In the genomic region with DNA sequence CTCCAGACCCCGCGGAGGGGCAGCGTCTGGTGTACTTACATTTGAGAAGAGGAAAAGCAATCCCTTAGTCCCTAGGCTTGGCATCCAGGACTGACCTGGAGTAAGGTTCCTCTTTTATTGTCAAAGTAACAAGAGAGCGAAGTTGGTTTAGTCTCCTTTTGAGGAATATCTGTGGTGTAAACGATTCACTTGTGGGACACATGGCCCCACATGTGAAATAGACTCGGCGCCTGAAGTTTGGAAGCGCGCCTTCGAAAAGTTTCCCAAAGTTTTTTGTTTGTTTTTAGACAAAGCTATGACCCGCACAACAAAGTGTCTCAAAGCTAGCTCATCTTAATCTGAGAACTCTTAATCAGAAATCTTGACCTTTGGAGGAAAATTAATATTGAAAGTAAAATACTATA, we compare ENCODE assay signal across 8 cellular contexts. TPM values are rescaled to one million over a fixed set of nuclear protein-coding genes. Genes with fewer than 3 reads are reported as not detected.
A peak's percentile ranks its signal among the peaks of the same experiment; 100 is the strongest.
DNase-seq lines count a peak whose midpoint lies in the region; ATAC-seq, FAIRE-seq and TF ChIP-seq lines count a peak whose summit lies in the region.

No MANE protein-coding gene starts in this region.

- TF ChIP-seq POLR2A in A549 (IDR thresholded peaks at IDR 0.05; ENCODE audit: low read length): no peak
- TF ChIP-seq POLR2A in HCT116 (IDR thresholded peaks at IDR 0.05; ENCODE audit: borderline replicate concordance, extremely low read depth, insufficient read depth, insufficient read length): no peak
- TF ChIP-seq POLR2A in stomach (IDR thresholded peaks at IDR 0.05): no peak
- no peak for TF ChIP-seq POLR2A in GM12891 (IDR thresholded peaks at IDR 0.05; ENCODE audit: low read depth, low read length)

- peak overlapping the region; percentile 89 to 90 for H3K27ac ChIP-seq in A549
- peak overlapping the region; percentile 73 for H3K27ac ChIP-seq in HCT116 (ENCODE audit: low read depth, low read length)
- H3K27ac ChIP-seq in iPS-20b (ENCODE audit: low read length): peak overlapping the region; percentile 91
- H3K27ac ChIP-seq in stomach: peak overlapping the region; percentile 90 to 97 (median 93)

- H3K4me3 Mint-ChIP-seq in activated T-helper 2 cell treated with anti-CD3 and anti-CD28 coated beads, Interferon-gamma antibody, Interleukin-2, Interleukin-4, amounts not matched to agents 10 μg/mL and 5 μg/mL and 100 μg/mL, durations not matched to agents 14 hours and 24 hours and 36 hours (ENCODE audit: low read depth): peak overlapping the region; percentile 95

- RAD21 ChIA-PET in HCT116 (lab: Charles Lee; ENCODE audit: low non-redundant PET in 1 of 2, low total read pairs in 2 of 2, uncharacterized antibody in 2 of 2, unreplicated experiment in 2 of 2): no interaction called here

- H3K4me3 ChIP-seq in A549: peak overlapping the region; percentile 97
- H3K4me3 ChIP-seq in HCT116 (replicated peaks in 1 of 2; ENCODE audit: low read depth in 1 of 2, low read length in 2 of 2): peak overlapping the region; percentile 96
- peak overlapping the region; percentile 95 for H3K4me3 ChIP-seq in iPS-20b (ENCODE audit: low read length)
- peak overlapping the region; percentile 83 to 99 (median 93) for H3K4me3 ChIP-seq in stomach

- no peak; a peak in 1 of 6 replicates for ATAC-seq in A549
- ATAC-seq in HCT116: no peak
- no peak for ATAC-seq in HG02642 (IDR thresholded peaks at IDR 0.05; ENCODE audit: poor library complexity, unreplicated experiment)
- ATAC-seq in HG03460 (IDR thresholded peaks at IDR 0.05; ENCODE audit: unreplicated experiment): no peak

- H3K4me1 Mint-ChIP-seq in activated T-helper 2 cell treated with anti-CD3 and anti-CD28 coated beads, Interferon-gamma antibody, Interleukin-2, Interleukin-4, amounts not matched to agents 10 μg/mL and 5 μg/mL and 100 μg/mL, durations not matched to agents 14 hours and 24 hours and 36 hours (ENCODE audit: low read depth): peaks cover 22% of the 10 kb centered on the region

- H3K79me2 ChIP-seq in HCT116 (ENCODE audit: insufficient read depth, low read length): peaks cover 22% of the 10 kb centered on the region

- no peaks in the 10 kb centered on the region for H3K9me2 ChIP-seq in HCT116 (ENCODE audit: insufficient read depth)

- CTCF ChIA-PET in A549 (lab: Yijun Ruan, JAX) (interaction anchor here (0.7 kb wide), 1 partner anchor 171 kb away, joined by 3 read pairs; no protein-coding TSS in a partner anchor), HCT116 (lab: Charles Lee) (no interaction called here)

- POLR2A ChIA-PET in A549 (lab: Yijun Ruan, JAX): no interaction called here
- POLR2A ChIA-PET in HCT116 (lab: Charles Lee): interaction anchor here (1.0 kb wide), 1 partner anchor 11 kb away, joined by 6 read pairs; no protein-coding TSS in a partner anchor

- no peaks in the 10 kb centered on the region for H3K27me3 ChIP-seq in HCT116 (ENCODE audit: insufficient read depth, low read length)
- no peaks in the 10 kb centered on the region for H3K27me3 ChIP-seq in iPS-20b (ENCODE audit: insufficient read depth, low read length)
- H3K27me3 ChIP-seq in stomach: no peaks in the 10 kb centered on the region

- H3K36me3 Mint-ChIP-seq in activated T-helper 2 cell treated with anti-CD3 and anti-CD28 coated beads, Interferon-gamma antibody, Interleukin-2, Interleukin-4, amounts not matched to agents 10 μg/mL and 5 μg/mL and 100 μg/mL, durations not matched to agents 14 hours and 24 hours and 36 hours (ENCODE audit: low read depth): peaks cover 49% of the 10 kb centered on the region

- peaks cover 11 to 18% of the 10 kb centered on the region in 2 experiments; a peak in 3 of 4 replicates for H3K36me3 ChIP-seq in HCT116 (ENCODE audit: control insufficient read depth in 1 of 2, insufficient read depth in 2 of 2, low read length in 2 of 2)
- H3K36me3 ChIP-seq in iPS-20b (ENCODE audit: insufficient read depth, low read depth, low read length): peaks cover 43% of the 10 kb centered on the region
- H3K36me3 ChIP-seq in stomach: peaks cover 20 to 49% (median 38%) of the 10 kb centered on the region in 4 donors

- H3K4me1 ChIP-seq in A549 (peaks cover 9% of the 10 kb centered on the region; the same call in 2 of the 3 replicates), HCT116 (ENCODE audit: control insufficient read depth in 1 of 2, insufficient read depth in 2 of 2, low read length in 2 of 2) (peaks cover 6 to 14% of the 10 kb centered on the region in 2 experiments), iPS-20b (ENCODE audit: insufficient read depth, low read length) (peaks cover 9% of the 10 kb centered on the region), stomach (peaks cover 7 to 42% (median 25%) of the 10 kb centered on the region in 4 donors)

- no peak for DNase-seq in A549 (ENCODE audit: low read depth in 1 of 2, low spot score in 1 of 2)
- no peak for DNase-seq in HCT116 (ENCODE audit: low read depth, low spot score)
- no peak for DNase-seq in activated T-helper 2 cell treated with anti-CD3 and anti-CD28 coated beads, Interferon-gamma antibody, Interleukin-2, Interleukin-4, amounts not matched to agents 10 μg/mL and 5 μg/mL and 100 μg/mL, durations not matched to agents 14 hours and 24 hours and 36 hours (ENCODE audit: low spot score)
- no peak for DNase-seq in stomach
- DNase-seq in GM12891 (ENCODE audit: insufficient read length, low spot score): no peak

- H3K9me3 Mint-ChIP-seq in activated T-helper 2 cell treated with anti-CD3 and anti-CD28 coated beads, Interferon-gamma antibody, Interleukin-2, Interleukin-4, amounts not matched to agents 10 μg/mL and 5 μg/mL and 100 μg/mL, durations not matched to agents 14 hours and 24 hours and 36 hours: no peaks in the 10 kb centered on the region

- peak overlapping the region; percentile 80 for H3K27ac Mint-ChIP-seq in activated T-helper 2 cell treated with anti-CD3 and anti-CD28 coated beads, Interferon-gamma antibody, Interleukin-2, Interleukin-4, amounts not matched to agents 10 μg/mL and 5 μg/mL and 100 μg/mL, durations not matched to agents 14 hours and 24 hours and 36 hours

- TF ChIP-seq RAD21 in A549 (conservative IDR thresholded peaks at IDR 0.05 in 1 of 2, IDR thresholded peaks at IDR 0.05 in 1 of 2) (no peak), HCT116 (IDR thresholded peaks at IDR 0.05; ENCODE audit: low read depth) (no peak)

- BruUV-seq in HCT116 (replicated peaks; lab: Mats Ljungman, UMichigan): no TSS peak

- WGBS in A549 (ENCODE audit: missing lambda C conversion rate): 22% methylated on average over 11 of the region's 11 CpGs
- 0 to 2% (median 1%) methylated on average over 11 of the region's 11 CpGs for WGBS in stomach, 5 donors

- peak overlapping the region; percentile 95 for H3K9ac ChIP-seq in HCT116 (ENCODE audit: low read length)
- H3K9ac ChIP-seq in iPS-20b (ENCODE audit: low read depth, low read length): peak overlapping the region; percentile 91

- peak overlapping the region; percentile 53 for H2AFZ ChIP-seq in HCT116 (ENCODE audit: low read depth, low read length, poor library complexity, severe bottlenecking)

- intact Hi-C loops in HCT116 (cut with micrococcal nuclease) (no loop called here), stomach (cut with DNase I; ENCODE audit: low total_unique reads) (no loop called here)
- intact Hi-C loops in activated T-helper 2 cell treated with anti-CD3 and anti-CD28 coated beads, Interferon-gamma antibody, Interleukin-2, Interleukin-4, amounts not matched to agents 10 μg/mL and 5 μg/mL and 100 μg/mL, durations not matched to agents 14 hours and 24 hours and 36 hours (cut with micrococcal nuclease): loop anchor here (1.0 to 5.0 kb wide), 3 partner anchors 12 to 62 kb away; a partner anchor contains a TSS

- H4K20me1 ChIP-seq in HCT116 (ENCODE audit: insufficient read depth): peaks cover 11% of the 10 kb centered on the region; the same call in 1 of the 2 replicates

- FAIRE-seq in A549 (lab: Jason Lieb, UNC): no peak
- no peak for FAIRE-seq in GM12891 (lab: Jason Lieb, UNC)

- TF ChIP-seq CTCF in A549 (IDR thresholded peaks at IDR 0.05) (no peak), HCT116 (IDR thresholded peaks at IDR 0.05 in 2 of 3, conservative IDR thresholded peaks at IDR 0.05 in 1 of 3; ENCODE audit: borderline replicate concordance in 1 of 3, insufficient read depth in 1 of 3, low read depth in 2 of 3, low read length in 2 of 3) (no peak), stomach (IDR thresholded peaks at IDR 0.05) (no peak)

- no peaks in the 10 kb centered on the region for H3K9me3 ChIP-seq in A549
- H3K9me3 ChIP-seq in HCT116 (ENCODE audit: control insufficient read depth in 1 of 2, insufficient read depth in 1 of 2, low read depth in 1 of 2, low read length in 2 of 2): no peaks in the 10 kb centered on the region
- H3K9me3 ChIP-seq in iPS-20b (ENCODE audit: insufficient read depth, low read depth, low read length): no peaks in the 10 kb centered on the region
- no peaks in the 10 kb centered on the region for H3K9me3 ChIP-seq in stomach

- TF ChIP-seq EP300 in A549 (IDR thresholded peaks at IDR 0.05): no peak
- no peak for TF ChIP-seq EP300 in stomach (IDR thresholded peaks at IDR 0.05)

- peak overlapping the region; percentile 73 for H3K4me2 ChIP-seq in A549
- H3K4me2 ChIP-seq in HCT116 (ENCODE audit: low read length): peak overlapping the region; percentile 79

- H3K27me3 Mint-ChIP-seq in activated T-helper 2 cell treated with anti-CD3 and anti-CD28 coated beads, Interferon-gamma antibody, Interleukin-2, Interleukin-4, amounts not matched to agents 10 μg/mL and 5 μg/mL and 100 μg/mL, durations not matched to agents 14 hours and 24 hours and 36 hours (ENCODE audit: low read depth): no peaks in the 10 kb centered on the region

RNA-seq across cellular contexts. Expression of a gene that starts 0.7 kb away (rescaled TPM):
- polyA plus RNA-seq in A549 (2011; rRNA removed) (9.1 and 12.0 TPM in 2 replicates), A549 (2017; fragmentation: RNase III; extraction: RNeasy Plus Mini Kit Qiagen cat#74134 plus additional on column Dnase treatment) (6.6 to 7.6 TPM (median 7.6 TPM) in 3 replicates), stomach (10 to 100 TPM in 1 of 3 donors, 1 to 10 TPM in 2; 4.8 to 11.3 (median 8.7) TPM)
- polyA plus RNA-seq in A549 (2012; cell fraction: cytosol; rRNA removed): 2.5 and 3.1 TPM in 2 replicates
- polyA plus RNA-seq in A549 (2012; cell fraction: nucleus; rRNA removed): 1.0 and 1.5 TPM in 2 replicates
- 5.0 and 5.1 TPM in 2 replicates for polyA minus RNA-seq in A549 (2011; rRNA and poly(A)+ RNA removed)
- total RNA-seq in HCT116 (2021; ENCODE audit: unreplicated experiment) (16.3 TPM), stomach (10 to 100 TPM in 3 of 5 donors, 1 to 10 TPM in 2; 5.3 to 23.3 (median 12.5) TPM)
- polyA plus RNA-seq in HCT116 (2012): 3.4 and 4.5 TPM in 2 replicates
- total RNA-seq in activated T-helper 2 cell treated with anti-CD3 and anti-CD28 coated beads, Interferon-gamma antibody, Interleukin-2, Interleukin-4, amounts not matched to agents 10 μg/mL and 5 μg/mL and 100 μg/mL, durations not matched to agents 14 hours and 24 hours and 36 hours: 16.3 and 16.5 TPM in 2 replicates
- polyA plus RNA-seq in GM12891 (2012; ENCODE audit: low read depth, missing spikeins): 4.3 TPM

RNA-seq across cellular contexts. Expression of a gene that starts 23.7 kb away (rescaled TPM):
- polyA plus RNA-seq in A549 (2011; rRNA removed): 115 and 180 TPM in 2 replicates
- 34.8 and 44.7 TPM in 2 replicates for polyA plus RNA-seq in A549 (2012; cell fraction: cytosol; rRNA removed)
- polyA plus RNA-seq in A549 (2012; cell fraction: nucleus; rRNA removed): 23.6 and 45.1 TPM in 2 replicates
- polyA plus RNA-seq in A549 (2017; fragmentation: RNase III; extraction: RNeasy Plus Mini Kit Qiagen cat#74134 plus additional on column Dnase treatment): 147 to 167 TPM (median 150 TPM) in 3 replicates
- polyA minus RNA-seq in A549 (2011; rRNA and poly(A)+ RNA removed): 38.9 and 48.1 TPM in 2 replicates
- 71.7 TPM for total RNA-seq in HCT116 (2021; ENCODE audit: unreplicated experiment)
- polyA plus RNA-seq in HCT116 (2012): 27.7 and 39.8 TPM in 2 replicates
- 144 and 155 TPM in 2 replicates for total RNA-seq in activated T-helper 2 cell treated with anti-CD3 and anti-CD28 coated beads, Interferon-gamma antibody, Interleukin-2, Interleukin-4, amounts not matched to agents 10 μg/mL and 5 μg/mL and 100 μg/mL, durations not matched to agents 14 hours and 24 hours and 36 hours
- 100 to 1,000 TPM in 4 of 5 donors, 10 to 100 TPM in 1; 21.0 to 357 (median 118) TPM for total RNA-seq in stomach
- polyA plus RNA-seq in stomach: 10 to 100 TPM; 58.8 to 79.1 (median 65.2) TPM
- 57.4 TPM for polyA plus RNA-seq in GM12891 (2012; ENCODE audit: low read depth, missing spikeins)

RNA-seq across cellular contexts. Expression of a gene that starts 35.4 kb away (rescaled TPM):
- polyA plus RNA-seq in A549 (2011; rRNA removed): 67.5 and 69.1 TPM in 2 replicates
- 19.2 and 25.1 TPM in 2 replicates for polyA plus RNA-seq in A549 (2012; cell fraction: cytosol; rRNA removed)
- 17.8 and 18.9 TPM in 2 replicates for polyA plus RNA-seq in A549 (2012; cell fraction: nucleus; rRNA removed)
- polyA plus RNA-seq in A549 (2017; fragmentation: RNase III; extraction: RNeasy Plus Mini Kit Qiagen cat#74134 plus additional on column Dnase treatment): 38.1 to 39.4 TPM (median 39.2 TPM) in 3 replicates
- 14.4 and 15.5 TPM in 2 replicates for polyA minus RNA-seq in A549 (2011; rRNA and poly(A)+ RNA removed)
- total RNA-seq in HCT116 (2021; ENCODE audit: unreplicated experiment): 118 TPM
- 59.3 and 66.0 TPM in 2 replicates for polyA plus RNA-seq in HCT116 (2012)
- total RNA-seq in activated T-helper 2 cell treated with anti-CD3 and anti-CD28 coated beads, Interferon-gamma antibody, Interleukin-2, Interleukin-4, amounts not matched to agents 10 μg/mL and 5 μg/mL and 100 μg/mL, durations not matched to agents 14 hours and 24 hours and 36 hours: 219 and 226 TPM in 2 replicates
- 100 to 1,000 TPM in 1 of 5 donors, 10 to 100 TPM in 4; 52.1 to 105 (median 57.8) TPM for total RNA-seq in stomach
- 10 to 100 TPM in 2 of 3 donors, 1 to 10 TPM in 1; 6.9 to 49.4 (median 33.4) TPM for polyA plus RNA-seq in stomach
- 26.7 TPM for polyA plus RNA-seq in GM12891 (2012; ENCODE audit: low read depth, missing spikeins)
